Comparison of ENCODE assay signal across 2 cellular contexts in the genomic region with DNA sequence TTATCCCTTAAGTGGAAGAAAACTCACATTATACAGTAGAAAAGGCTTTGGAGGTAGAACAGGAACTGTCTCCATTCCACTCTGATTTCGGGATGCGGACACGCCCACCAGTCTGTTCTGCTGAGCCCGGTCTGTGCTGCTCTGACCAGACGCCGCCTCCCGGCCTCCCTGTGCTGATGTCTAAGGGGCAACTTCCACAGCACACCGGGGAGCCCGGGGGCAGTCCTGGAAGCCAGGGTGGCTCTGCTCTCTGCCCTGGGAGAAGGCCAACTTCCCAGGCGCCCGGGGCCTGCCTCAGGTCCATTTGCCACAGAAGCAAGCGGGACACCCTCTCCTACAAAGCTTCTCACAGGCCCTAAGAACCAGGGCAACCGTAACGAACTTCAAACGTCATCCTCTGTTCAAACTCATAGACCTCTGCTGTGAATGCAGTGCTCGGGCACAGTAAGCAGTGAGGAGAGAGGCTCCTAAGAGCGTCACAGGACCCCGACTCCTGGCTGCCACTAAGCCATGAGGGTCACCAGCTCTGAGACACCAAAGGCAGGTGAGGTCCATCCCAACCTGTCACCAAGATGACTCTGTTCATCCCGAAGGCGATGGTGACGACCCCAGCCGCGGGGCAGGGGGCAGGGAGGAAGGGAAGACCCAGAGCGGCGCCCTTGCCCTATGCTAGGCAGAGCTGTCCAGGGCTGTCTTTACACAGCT.
TF ChIP-seq lines count a peak whose summit lies in the region.

No MANE protein-coding gene starts in this region.

TF ChIP-seq in GM23338, 12 proteins besides CTCF, POLR2A, EP300 and RAD21 (continues in another document):
- no peak for TF ChIP-seq REST (IDR thresholded peaks at IDR 0.05; ENCODE audit: unreplicated experiment)
- no peak for TF ChIP-seq CREB1 (CRISPR knock-in tag; IDR thresholded peaks at IDR 0.05; ENCODE audit: low read depth)
- no peak for TF ChIP-seq EZH2 (IDR thresholded peaks at IDR 0.05; ENCODE audit: low read depth, unreplicated experiment)
- no peak for TF ChIP-seq EZH2phosphoT487 (IDR thresholded peaks at IDR 0.05; ENCODE audit: unreplicated experiment)
- no peak for TF ChIP-seq JUNB (IDR thresholded peaks at IDR 0.05; ENCODE audit: unreplicated experiment)
- TF ChIP-seq ETS1 (IDR thresholded peaks at IDR 0.05) = no peak
- TF ChIP-seq POLR2AphosphoS5 (IDR thresholded peaks at IDR 0.05; ENCODE audit: low read depth) = no peak
- TF ChIP-seq ZNF114 (CRISPR knock-in tag; IDR thresholded peaks at IDR 0.05) = no peak
- no peak for TF ChIP-seq STAT1 (IDR thresholded peaks at IDR 0.05; ENCODE audit: unreplicated experiment)
- TF ChIP-seq NANOG (IDR thresholded peaks at IDR 0.05; ENCODE audit: borderline replicate concordance) = no peak

TF ChIP-seq in WTC11, 78 proteins besides CTCF, POLR2A, EP300 and RAD21 (continued from another document):
- no peak for TF ChIP-seq ZBTB21 (CRISPR knock-in tag; IDR thresholded peaks at IDR 0.05; ENCODE audit: borderline replicate concordance)
- TF ChIP-seq ETV6 (CRISPR knock-in tag; IDR thresholded peaks at IDR 0.05) = no peak
- no peak for TF ChIP-seq GABPB1 (CRISPR knock-in tag; IDR thresholded peaks at IDR 0.05)
- TF ChIP-seq MXD4 (CRISPR knock-in tag; IDR thresholded peaks at IDR 0.05; ENCODE audit: borderline replicate concordance) = no peak
- TF ChIP-seq ZNF121 (CRISPR knock-in tag; IDR thresholded peaks at IDR 0.05) = no peak
- no peak for TF ChIP-seq IRF2 (CRISPR knock-in tag; IDR thresholded peaks at IDR 0.05; ENCODE audit: borderline replicate concordance, low read depth)
- TF ChIP-seq JAZF1 (CRISPR knock-in tag; IDR thresholded peaks at IDR 0.05) = no peak
- TF ChIP-seq ZNF671 (CRISPR knock-in tag; IDR thresholded peaks at IDR 0.05) = no peak
- TF ChIP-seq, protein P1, sequence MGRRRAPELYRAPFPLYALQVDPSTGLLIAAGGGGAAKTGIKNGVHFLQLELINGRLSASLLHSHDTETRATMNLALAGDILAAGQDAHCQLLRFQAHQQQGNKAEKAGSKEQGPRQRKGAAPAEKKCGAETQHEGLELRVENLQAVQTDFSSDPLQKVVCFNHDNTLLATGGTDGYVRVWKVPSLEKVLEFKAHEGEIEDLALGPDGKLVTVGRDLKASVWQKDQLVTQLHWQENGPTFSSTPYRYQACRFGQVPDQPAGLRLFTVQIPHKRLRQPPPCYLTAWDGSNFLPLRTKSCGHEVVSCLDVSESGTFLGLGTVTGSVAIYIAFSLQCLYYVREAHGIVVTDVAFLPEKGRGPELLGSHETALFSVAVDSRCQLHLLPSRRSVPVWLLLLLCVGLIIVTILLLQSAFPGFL (CRISPR knock-in tag; IDR thresholded peaks at IDR 0.05; ENCODE audit: borderline replicate concordance) = no peak
- TF ChIP-seq NFYB (CRISPR knock-in tag; conservative IDR thresholded peaks at IDR 0.05; ENCODE audit: low read depth) = no peak
- no peak for TF ChIP-seq USF1 (CRISPR knock-in tag; IDR thresholded peaks at IDR 0.05)
- TF ChIP-seq ZNF416 (CRISPR knock-in tag; IDR thresholded peaks at IDR 0.05) = no peak
- TF ChIP-seq CREM (CRISPR knock-in tag; IDR thresholded peaks at IDR 0.05) = no peak
TF ChIP-seq in WTC11: peak in this region for 0.
